ENCODE assay signal across 9 cellular contexts in genomic region chr10:30028006-30028441, GRCh38. TPM values are rescaled to one million over a fixed set of nuclear protein-coding genes. Genes with fewer than 3 reads are reported as not detected.
DNase-seq lines count a peak whose midpoint lies in the region; ATAC-seq and TF ChIP-seq lines count a peak whose summit lies in the region.
"Had no signal": no experiment of that assay in that cellular context is flagged by ENCODE, and none has a peak within 500 bp of the region (broad histone marks: within the 10 kb centered on the region; RNA-seq: fewer than 3 reads in every experiment).

No MANE protein-coding gene starts in this region.

- H3K4me3 ChIP-seq in hepatocyte (no peak overlapping the region), testis (no peak overlapping the region), PC-3 (ENCODE audit: low read length) (no peak overlapping the region)

- H3K4me3 Mint-ChIP-seq in activated T-helper 17 cell treated with anti-CD3 and anti-CD28 coated beads, Interleukin-2, amount 50 U/mL, for 72 hours = peak overlapping the region; percentile 76

- peaks cover 29% of the 10 kb centered on the region for H3K27me3 Mint-ChIP-seq in activated T-helper 17 cell treated with anti-CD3 and anti-CD28 coated beads, Interleukin-2, amount 50 U/mL, for 72 hours

- H3K36me3 ChIP-seq in hepatocyte (replicated peaks; ENCODE audit: insufficient read depth, low read depth) (no peaks in the 10 kb centered on the region), testis (ENCODE audit: low read depth, missing control alignments) (no peaks in the 10 kb centered on the region), PC-3 (ENCODE audit: low read depth, low read length) (no peaks in the 10 kb centered on the region)

- H3K9me3 ChIP-seq in hepatocyte (ENCODE audit: low read depth) (no peaks in the 10 kb centered on the region), testis (no peaks in the 10 kb centered on the region), PC-3 (ENCODE audit: low read length) (no peaks in the 10 kb centered on the region)

- H3K9ac ChIP-seq in PC-3 (ENCODE audit: low read length) = no peak overlapping the region

- BruUV-seq in PC-3 (replicated peaks; lab: Mats Ljungman, UMichigan) = no TSS peak

- H3F3A ChIP-seq in PC-3 (ENCODE audit: low read length, unreplicated experiment) = no peaks in the 10 kb centered on the region

- 51% methylated on average over 8 of the region's 8 CpGs for WGBS in hepatocyte (ENCODE audit: low lambda C conversion rate, missing lambda C conversion rate)
- 18 to 31% methylated on average over 6 of the region's 8 CpGs for WGBS in testis, 2 donors

- peaks cover 11% of the 10 kb centered on the region for H3K4me1 ChIP-seq in hepatocyte (ENCODE audit: insufficient read depth)
- H3K4me1 ChIP-seq in testis = peaks cover 29% of the 10 kb centered on the region
- no peaks in the 10 kb centered on the region for H3K4me1 ChIP-seq in PC-3 (ENCODE audit: insufficient read depth, low read length)

- H3K27ac Mint-ChIP-seq in activated T-helper 17 cell treated with anti-CD3 and anti-CD28 coated beads, Interleukin-2, amount 50 U/mL, for 72 hours = peak overlapping the region; percentile 57

- no peaks in the 10 kb centered on the region for H3K9me3 Mint-ChIP-seq in activated T-helper 17 cell treated with anti-CD3 and anti-CD28 coated beads, Interleukin-2, amount 50 U/mL, for 72 hours

- H3K4me1 Mint-ChIP-seq in activated T-helper 17 cell treated with anti-CD3 and anti-CD28 coated beads, Interleukin-2, amount 50 U/mL, for 72 hours = peaks cover 13% of the 10 kb centered on the region

- no peaks in the 10 kb centered on the region for H3K27me3 ChIP-seq in hepatocyte
- H3K27me3 ChIP-seq in testis = no peaks in the 10 kb centered on the region
- H3K27me3 ChIP-seq in PC-3 (ENCODE audit: low read length) = no peaks in the 10 kb centered on the region

- no peak for TF ChIP-seq CTCF in hepatocyte (IDR thresholded peaks at IDR 0.05; ENCODE audit: poor library complexity)
- no peak for TF ChIP-seq CTCF in testis (IDR thresholded peaks at IDR 0.05)
- TF ChIP-seq CTCF in PC-3 (conservative IDR thresholded peaks at IDR 0.05; ENCODE audit: low read depth, low read length) = no peak

- H3K4me2 ChIP-seq in hepatocyte (peak overlapping the region; percentile 18), PC-3 (ENCODE audit: low read length) (no peak overlapping the region)

- H3K79me2 ChIP-seq in hepatocyte = no peaks in the 10 kb centered on the region
- no peaks in the 10 kb centered on the region for H3K79me2 ChIP-seq in PC-3 (ENCODE audit: low read length)

- peak; percentile 70 for DNase-seq in activated CD8-positive, alpha-beta memory T cell treated with anti-CD3 and anti-CD28 coated beads for 24 hours
- DNase-seq in activated CD8-positive, alpha-beta memory T cell treated with anti-CD3 and anti-CD28 coated beads, Interleukin-2, amount 50 U/mL, for 4 hours = no peak
- DNase-seq in hepatocyte (ENCODE audit: low spot score) (peak; percentile 27), testis (peak; percentile 62), NCI-H2171 (lab: John Stamatoyannopoulos, UW) (no peak), occipital lobe (lab: John Stamatoyannopoulos, UW) (no peak), PC-3 (no peak)
- DNase-seq: amniotic stem cell had no signal

- no peaks in the 10 kb centered on the region for H3K36me3 Mint-ChIP-seq in activated T-helper 17 cell treated with anti-CD3 and anti-CD28 coated beads, Interleukin-2, amount 50 U/mL, for 72 hours (ENCODE audit: low read depth)

- peak overlapping the region; percentile 57 for H3K27ac ChIP-seq in hepatocyte
- peak overlapping the region; percentile 42 to 61 for H3K27ac ChIP-seq in testis
- H3K27ac ChIP-seq in PC-3 (ENCODE audit: low read length) = no peak overlapping the region

- H4K20me1 ChIP-seq in hepatocyte (ENCODE audit: insufficient read depth, poor library complexity, severe bottlenecking) (no peaks in the 10 kb centered on the region), PC-3 (ENCODE audit: low read length) (no peaks in the 10 kb centered on the region)

- H3K9me2 ChIP-seq in hepatocyte (replicated peaks; ENCODE audit: insufficient read depth) (no peaks in the 10 kb centered on the region), PC-3 (replicated peaks; ENCODE audit: low read length) (no peaks in the 10 kb centered on the region)

- no peak for TF ChIP-seq POLR2A in testis (IDR thresholded peaks at IDR 0.05)

- POLR2A ChIA-PET in PC-3 (lab: Charles Lee; ENCODE audit: unreplicated experiment) = no interaction called here

- H2AFZ ChIP-seq in hepatocyte (no peak overlapping the region), PC-3 (ENCODE audit: low read length) (no peak overlapping the region)

- intact Hi-C loops in testis (cut with DNase I; ENCODE audit: low total_unique reads) = no loop called here
- intact Hi-C loops in PC-3 (cut with micrococcal nuclease) = no loop called here

- CTCF ChIA-PET in PC-3 (lab: Charles Lee) = no interaction called here

- no peak for ATAC-seq in activated T-helper 17 cell treated with anti-CD3 and anti-CD28 coated beads, Interleukin-2, amount 50 U/mL, for 72 hours (replicated peaks)
- ATAC-seq in PC-3 = no peak

RNA-seq across cellular contexts. Expression of gene JCAD, which starts 31.4 kb away (rescaled TPM):
- total RNA-seq in activated T-helper 17 cell treated with anti-CD3 and anti-CD28 coated beads, Interleukin-2, amount 50 U/mL, for 72 hours = under 1 TPM in 1 of 2 donors, not detected in 1; 0.58 TPM
- total RNA-seq in hepatocyte = 11.0 and 12.8 TPM in 2 replicates
- polyA plus RNA-seq in hepatocyte = 7.0 and 9.2 TPM in 2 replicates
- total RNA-seq in testis = 100 to 1,000 TPM; 109 to 133 TPM
- 57.4 TPM for polyA plus RNA-seq in testis (ENCODE audit: insufficient read depth, low read depth, low replicate concordance)
- 8.4 TPM for total RNA-seq in occipital lobe
- 5.0 and 7.8 TPM in 2 replicates for total RNA-seq in PC-3 (2014; rRNA removed)

Comparison
In these comparisons a context has a peak if more than half of its experiments do, and no peak if none do; other contexts are left out.
1. DNase-seq: peak in activated CD8-positive, alpha-beta memory T cell treated with anti-CD3 and anti-CD28 coated beads for 24 hours (single experiment), hepatocyte (single experiment) and testis (single experiment); none in activated CD8-positive, alpha-beta memory T cell treated with anti-CD3 and anti-CD28 coated beads, Interleukin-2, amount 50 U/mL, for 4 hours (single experiment), NCI-H2171 (single experiment), occipital lobe (single experiment) and PC-3 (single experiment).